In the genomic region with DNA sequence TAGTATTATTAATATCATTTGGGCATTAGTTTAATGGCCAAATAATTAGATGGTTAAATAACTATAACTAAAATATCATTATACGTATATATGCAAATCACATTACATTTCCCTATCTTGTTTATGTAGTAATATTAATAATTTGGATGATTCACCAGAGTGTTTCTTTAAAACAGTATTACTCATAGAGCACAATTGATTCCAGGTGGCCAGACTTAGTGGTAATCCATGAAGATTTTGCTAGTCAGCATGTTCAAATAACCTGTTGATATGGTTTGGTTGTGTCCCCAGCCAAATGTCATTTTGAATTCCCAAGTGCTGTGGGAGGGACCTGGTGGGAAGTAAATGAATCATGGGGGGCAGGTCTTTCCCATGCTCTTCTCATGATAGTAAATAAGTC, we compare ENCODE assay signal across 17 cellular contexts.
"Had no signal": no experiment of that assay in that cellular context is flagged by ENCODE, and none has a peak within 500 bp of the region (broad histone marks: within the 10 kb centered on the region; RNA-seq: fewer than 3 reads in every experiment).

No MANE protein-coding gene starts in this region.

- ATAC-seq: activated CD4-positive, alpha-beta T cell treated with anti-CD3 and anti-CD28 coated beads for 36 hours; activated CD8-positive, alpha-beta T cell treated with anti-CD3 and anti-CD28 coated beads for 36 hours; activated T-cell treated with anti-CD3 and anti-CD28 coated beads, Interleukin-2, amount 50 U/mL, for 72 hours; left ventricle myocardium superior; naive thymus-derived CD8-positive, alpha-beta T cell; pancreas; stimulated activated naive CD8-positive, alpha-beta T cell treated with anti-CD3 and anti-CD28 coated beads, Interleukin-15, amount 100 ng/mL, for 72 hours; upper lobe of right lung had no signal

- H3K27me3 ChIP-seq: ascending aorta, esophagus muscularis mucosa, pancreas, sigmoid colon, spleen, testis, upper lobe of right lung had no signal

- DNase-seq: activated CD4-positive, alpha-beta T cell treated with anti-CD3 and anti-CD28 coated beads for 36 hours; activated CD8-positive, alpha-beta T cell treated with anti-CD3 and anti-CD28 coated beads for 36 hours; activated gamma-delta T cell; activated T-cell treated with anti-CD3 and anti-CD28 coated beads, Interleukin-2, amount 50 U/mL, for 72 hours; hippocampal formation; kidney glomerular epithelial cell; left ventricle myocardium superior; naive thymus-derived CD8-positive, alpha-beta T cell; pancreas; sigmoid colon; spleen; stimulated activated naive CD8-positive, alpha-beta T cell treated with anti-CD3 and anti-CD28 coated beads, Interleukin-15, amount 100 ng/mL, for 72 hours; T-helper 2 cell; testis; upper lobe of right lung had no signal

- H3K4me1 ChIP-seq: ascending aorta, esophagus muscularis mucosa, sigmoid colon, spleen, testis, upper lobe of right lung had no signal

- H3K36me3 ChIP-seq: ascending aorta, esophagus muscularis mucosa, pancreas, sigmoid colon, spleen, upper lobe of right lung had no signal

- H3K27ac ChIP-seq: ascending aorta, esophagus muscularis mucosa, pancreas, sigmoid colon, spleen, testis, upper lobe of right lung had no signal

- H3K4me3 ChIP-seq: ascending aorta, esophagus muscularis mucosa, pancreas, sigmoid colon, spleen, testis, upper lobe of right lung had no signal

- H3K9me3 ChIP-seq: ascending aorta, esophagus muscularis mucosa, pancreas, sigmoid colon, testis, upper lobe of right lung had no signal
